ENCODE assay signal across 14 cellular contexts in the genomic region with DNA sequence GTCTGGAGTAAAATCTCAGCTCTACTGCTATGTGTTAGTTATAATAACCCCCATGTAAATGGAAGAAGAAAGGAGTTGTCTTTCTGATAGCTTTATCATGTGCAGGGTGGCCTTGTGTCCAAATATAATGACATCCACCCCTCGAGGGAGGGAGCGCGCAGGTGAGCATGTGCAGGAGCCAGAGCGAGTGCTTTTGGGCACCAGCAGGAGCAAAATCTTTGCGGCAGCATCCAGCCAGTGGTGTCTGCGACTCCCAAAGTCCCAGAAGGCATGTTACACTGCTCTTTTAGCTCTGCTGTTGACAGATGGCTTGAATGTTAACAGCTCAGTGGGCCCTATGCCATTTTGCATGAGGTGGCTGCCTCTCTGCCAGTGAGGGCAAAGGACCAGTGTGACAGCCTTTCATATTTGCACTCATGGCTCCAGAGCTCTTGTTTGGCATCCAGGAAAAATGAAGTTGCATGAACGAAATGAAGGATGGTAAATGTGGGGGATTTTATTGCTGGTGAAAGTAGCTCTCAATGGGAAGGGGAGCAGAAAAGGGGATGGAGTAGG.
"Had no signal": no experiment of that assay in that cellular context is flagged by ENCODE, and none has a peak within 500 bp of the region (broad histone marks: within the 10 kb centered on the region; RNA-seq: fewer than 3 reads in every experiment).

No MANE protein-coding gene starts in this region.

- H3K9me3 ChIP-seq: body of pancreas, sigmoid colon, upper lobe of left lung had no signal

- H3K36me3 ChIP-seq: sigmoid colon, upper lobe of left lung had no signal

- H3K4me1 ChIP-seq: body of pancreas, sigmoid colon, upper lobe of left lung had no signal

- H3K4me3 ChIP-seq: body of pancreas, sigmoid colon, upper lobe of left lung had no signal

- H3K27ac ChIP-seq: body of pancreas, sigmoid colon, upper lobe of left lung had no signal

- H3K27me3 ChIP-seq: body of pancreas, sigmoid colon, upper lobe of left lung had no signal

- DNase-seq: activated B cell treated with CpG ODN at 0.5 μM for 24 hours; activated CD4-positive, alpha-beta T cell treated with anti-CD3 and anti-CD28 coated beads, Interleukin-2, amount 50 U/mL, for 1 hour; activated naive CD4-positive, alpha-beta T cell treated with anti-CD3 and anti-CD28 coated beads for 36 hours; activated T-cell treated with anti-CD3 and anti-CD28 coated beads for 4 hours; body of pancreas; endodermal cell; erythroblast; natural killer cell; occipital lobe; sigmoid colon; stimulated activated CD4-positive, alpha-beta T cell treated with anti-CD3 and anti-CD28 coated beads, Interleukin-12 subunit alpha, Interleukin-12 subunit beta, amount 100 ng/mL, for 4 hours; stimulated activated naive CD4-positive, alpha-beta T cell treated with Interleukin-2 at 50 U/mL for 16 hours; T-helper 17 cell; upper lobe of left lung had no signal
